In the genomic region with DNA sequence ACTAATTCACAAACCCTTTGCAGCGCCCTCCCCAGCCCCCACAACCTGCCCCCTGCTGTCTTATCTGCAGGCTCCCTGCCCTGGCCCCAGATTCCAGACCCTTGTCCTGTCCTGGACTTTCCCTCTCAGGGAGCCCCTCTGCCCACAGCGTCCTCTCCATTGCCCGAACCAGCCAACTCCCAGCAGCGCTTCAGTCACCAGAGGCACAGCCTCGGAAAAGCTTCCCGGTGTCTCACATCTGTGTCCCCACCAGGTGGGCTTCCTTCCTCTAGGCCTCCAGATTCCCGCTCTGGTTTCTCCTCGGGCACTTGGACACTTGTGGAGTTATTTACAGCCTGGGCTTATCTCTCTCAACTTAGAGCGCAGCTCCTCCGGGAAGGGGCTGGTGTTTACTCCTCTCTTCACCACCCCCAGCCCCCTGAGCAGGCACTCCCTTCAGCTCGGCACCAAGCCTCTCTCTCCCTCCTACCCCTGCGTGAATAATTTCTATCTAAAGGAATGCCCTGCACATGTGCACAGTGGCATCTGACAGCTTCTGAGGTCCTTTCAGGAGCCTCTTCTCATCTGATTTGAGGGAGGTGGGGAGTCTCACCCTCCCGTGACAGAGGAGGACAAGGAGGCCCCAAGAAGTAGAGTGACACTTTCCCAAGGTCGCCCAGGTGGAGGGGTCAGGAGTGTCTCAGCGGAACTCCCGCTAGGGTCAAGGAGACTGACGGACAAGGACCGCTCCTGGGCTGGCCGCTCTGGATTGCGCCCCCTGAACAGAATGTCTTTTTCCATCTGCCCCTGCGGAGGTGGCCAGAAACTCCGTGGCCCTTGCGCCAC, we compare ENCODE assay signal across 8 cellular contexts. TPM values are rescaled to one million over a fixed set of nuclear protein-coding genes. Genes with fewer than 3 reads are reported as not detected.
DNase-seq lines count a peak whose midpoint lies in the region; ATAC-seq and TF ChIP-seq lines count a peak whose summit lies in the region.

No MANE protein-coding gene starts in this region.

- no peaks in the 10 kb centered on the region for H3K9me3 Mint-ChIP-seq in activated naive CD4-positive, alpha-beta T cell treated with anti-CD3 and anti-CD28 coated beads, Interleukin-2, amount 50 U/mL, for 24 hours
- no peaks in the 10 kb centered on the region for H3K9me3 Mint-ChIP-seq in activated naive CD4-positive, alpha-beta T cell treated with anti-CD3 and anti-CD28 coated beads, Interleukin-2, amount 50 U/mL, for 72 hours
- H3K9me3 Mint-ChIP-seq in type B pancreatic cell: no peaks in the 10 kb centered on the region

- H3K27ac Mint-ChIP-seq in activated naive CD4-positive, alpha-beta T cell treated with anti-CD3 and anti-CD28 coated beads, Interleukin-2, amount 50 U/mL, for 24 hours: no peak overlapping the region
- no peak overlapping the region for H3K27ac Mint-ChIP-seq in activated naive CD4-positive, alpha-beta T cell treated with anti-CD3 and anti-CD28 coated beads, Interleukin-2, amount 50 U/mL, for 72 hours
- H3K27ac Mint-ChIP-seq in type B pancreatic cell: peak overlapping the region; percentile 64

- ATAC-seq in activated naive CD4-positive, alpha-beta T cell treated with anti-CD3 and anti-CD28 coated beads, Interleukin-2, amount 50 U/mL, for 72 hours: no peak
- no peak for ATAC-seq in HG03196 (IDR thresholded peaks at IDR 0.05; ENCODE audit: unreplicated experiment)

- TF ChIP-seq CTCF in astrocyte of the spinal cord (IDR thresholded peaks at IDR 0.05; ENCODE audit: low read depth, low read length) (no peak), type B pancreatic cell (conservative IDR thresholded peaks at IDR 0.05) (no peak)

- WGBS in mesodermal cell (ENCODE audit: insufficient coverage in 2 of 2), 2 experiments: 11 to 12% methylated on average over 21 to 22 of the region's 23 CpGs

- H3K4me3 Mint-ChIP-seq in activated naive CD4-positive, alpha-beta T cell treated with anti-CD3 and anti-CD28 coated beads, Interleukin-2, amount 50 U/mL, for 24 hours: peak overlapping the region; percentile 51
- peak overlapping the region; percentile 85 for H3K4me3 Mint-ChIP-seq in type B pancreatic cell

- H3K4me3 ChIP-seq in astrocyte of the spinal cord (ENCODE audit: low read depth, low read length) (peak overlapping the region; percentile 22), mesodermal cell (ENCODE audit: extremely low read depth, insufficient read depth, low read length, poor library complexity, severe bottlenecking) (peak overlapping the region; percentile 43)

- H3K27ac ChIP-seq in mesodermal cell (ENCODE audit: low read depth, low read length, severe bottlenecking): no peak overlapping the region

- H3K9me3 ChIP-seq in mesodermal cell (ENCODE audit: control insufficient read depth, low read length): no peaks in the 10 kb centered on the region

- no peaks in the 10 kb centered on the region for H3K36me3 ChIP-seq in mesodermal cell (ENCODE audit: control insufficient read depth, insufficient read depth, low read length)

- peaks cover 16% of the 10 kb centered on the region for H3K4me1 Mint-ChIP-seq in activated naive CD4-positive, alpha-beta T cell treated with anti-CD3 and anti-CD28 coated beads, Interleukin-2, amount 50 U/mL, for 24 hours
- H3K4me1 Mint-ChIP-seq in type B pancreatic cell (ENCODE audit: unreplicated experiment): peaks cover 16% of the 10 kb centered on the region

- DNase-seq in activated naive CD4-positive, alpha-beta T cell treated with anti-CD3 and anti-CD28 coated beads, Interleukin-2, amount 50 U/mL, for 72 hours (ENCODE audit: low spot score in 2 of 2): no peak
- DNase-seq in astrocyte of the spinal cord (ENCODE audit: low read depth, low spot score) (no peak), type B pancreatic cell (ENCODE audit: extremely low spot score, unreplicated experiment) (no peak), SIG-M5 treated with dmso at 0.1 percent for 504 hours (lab: John Stamatoyannopoulos, UW; ENCODE audit: unreplicated experiment) (no peak), kidney glomerular epithelial cell (lab: John Stamatoyannopoulos, UW) (no peak)

- peaks cover 12% of the 10 kb centered on the region for H3K4me1 ChIP-seq in mesodermal cell (ENCODE audit: control insufficient read depth, insufficient read depth, low read length, poor library complexity, severe bottlenecking)

- peaks cover 26% of the 10 kb centered on the region for H3K27me3 Mint-ChIP-seq in activated naive CD4-positive, alpha-beta T cell treated with anti-CD3 and anti-CD28 coated beads, Interleukin-2, amount 50 U/mL, for 24 hours
- peaks cover 38% of the 10 kb centered on the region for H3K27me3 Mint-ChIP-seq in type B pancreatic cell

- in situ Hi-C loops in astrocyte of the spinal cord (cut with HindIII; ENCODE audit: low sequenced_read_pairs): no loop called here

- H3K36me3 Mint-ChIP-seq in activated naive CD4-positive, alpha-beta T cell treated with anti-CD3 and anti-CD28 coated beads, Interleukin-2, amount 50 U/mL, for 24 hours: no peaks in the 10 kb centered on the region
- H3K36me3 Mint-ChIP-seq in activated naive CD4-positive, alpha-beta T cell treated with anti-CD3 and anti-CD28 coated beads, Interleukin-2, amount 50 U/mL, for 72 hours: peaks cover 0 to 6% of the 10 kb centered on the region in 2 donors
- peaks cover 6% of the 10 kb centered on the region for H3K36me3 Mint-ChIP-seq in type B pancreatic cell

RNA-seq across cellular contexts. Expression of a gene that starts 0.8 kb away (rescaled TPM):
- total RNA-seq in activated naive CD4-positive, alpha-beta T cell treated with anti-CD3 and anti-CD28 coated beads, Interleukin-2, amount 50 U/mL, for 72 hours: 1 to 10 TPM in 1 of 2 donors, under 1 TPM in 1; 0.71 to 1.5 TPM
- 11.6 TPM for polyA plus RNA-seq in mesodermal cell (2013, experiment 1 of 2)
- 11.3 TPM for polyA plus RNA-seq in mesodermal cell (2013, experiment 2 of 2)
- total RNA-seq in type B pancreatic cell (ENCODE audit: low replicate concordance): 18.2 and 25.9 TPM in 2 replicates
